In the genomic region with DNA sequence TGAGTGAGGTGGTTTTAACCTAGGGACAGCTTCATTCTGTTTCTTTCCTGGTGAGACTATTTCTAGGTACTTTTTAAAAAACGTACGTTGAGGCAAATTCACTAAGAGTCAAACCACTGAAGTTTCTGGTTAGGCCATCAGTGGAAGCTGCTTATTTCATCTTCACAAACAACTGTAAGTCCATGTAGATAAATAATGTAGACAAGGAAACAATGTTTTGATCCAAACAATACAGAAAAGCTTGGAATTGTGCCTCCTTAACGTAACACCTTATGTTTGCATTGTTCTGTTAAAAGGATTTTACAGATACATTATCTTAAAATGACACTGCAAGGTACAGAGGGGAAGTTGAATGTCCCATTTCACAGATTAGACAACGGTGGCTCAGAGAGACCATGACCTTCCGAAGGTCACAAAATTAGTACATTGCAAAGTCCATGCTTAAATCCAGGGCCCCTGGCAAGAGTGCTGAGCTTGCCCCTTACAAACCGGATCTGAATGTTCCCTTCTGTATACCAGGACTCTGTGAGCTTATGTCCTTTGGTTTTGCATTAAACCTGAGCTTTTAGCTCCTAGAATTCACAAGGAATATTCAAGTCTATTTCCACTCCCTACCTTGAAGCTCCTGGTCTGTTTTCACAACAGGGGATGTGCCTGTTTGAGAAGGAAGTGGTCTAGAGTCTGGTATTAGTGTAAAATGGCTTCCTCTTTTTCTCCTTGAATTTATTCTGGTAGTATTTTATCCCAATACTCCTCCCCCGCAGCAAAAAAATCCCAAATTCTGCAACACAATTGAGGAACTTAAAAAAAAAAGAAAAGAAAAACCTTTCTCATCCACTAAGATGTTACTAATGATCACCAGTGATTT, we compare ENCODE assay signal across 8 cellular contexts. TPM values are rescaled to one million over a fixed set of nuclear protein-coding genes. Genes with fewer than 3 reads are reported as not detected.
DNase-seq lines count a peak whose midpoint lies in the region; ATAC-seq and TF ChIP-seq lines count a peak whose summit lies in the region.

No MANE protein-coding gene starts in this region.

- ATAC-seq in HG03378 (IDR thresholded peaks at IDR 0.05; ENCODE audit: unreplicated experiment) (no peak), GM19035 (IDR thresholded peaks at IDR 0.05; ENCODE audit: unreplicated experiment) (no peak)

- H3K27ac ChIP-seq in 22Rv1 (peak overlapping the region; percentile 94), HEK293 (ENCODE audit: extremely low read depth, low read depth, low read length) (peak overlapping the region; percentile 80), WERI-Rb-1 (peak overlapping the region; percentile 89; the same call in 1 of the 2 replicates), right atrium auricular region (peak overlapping the region; percentile 83 to 85), spleen (peak overlapping the region; percentile 84 to 91 (median 90))

- CTCF ChIA-PET in HEK293 (lab: Yijun Ruan, JAX): interaction anchor here (1.6 kb wide), 1 partner anchor 43 kb away, joined by 5 read pairs; no protein-coding TSS in a partner anchor

- DNase-seq in WERI-Rb-1 (no peak), right atrium auricular region (ENCODE audit: low spot score) (no peak), spleen (no peak)
- no peak for DNase-seq in stimulated activated CD4-positive, alpha-beta T cell treated with anti-CD3 and anti-CD28 coated beads, Interleukin-2, amount 100 ng/mL, for 24 hours

- intact Hi-C loops in spleen (cut with DNase I; ENCODE audit: low total_unique reads): no loop called here

- H3K9me3 ChIP-seq in HEK293 (ENCODE audit: control insufficient read depth, insufficient read depth, low read depth, low read length) (no peaks in the 10 kb centered on the region), WERI-Rb-1 (ENCODE audit: severe bottlenecking) (no peaks in the 10 kb centered on the region), right atrium auricular region (no peaks in the 10 kb centered on the region), spleen (no peaks in the 10 kb centered on the region)

- no peak overlapping the region for H3K4me3 ChIP-seq in HEK293 (ENCODE audit: low read depth, low read length)
- H3K4me3 ChIP-seq in WERI-Rb-1 (ENCODE audit: low read depth, low read length): no peak overlapping the region; the same call in 1 of the 2 replicates
- H3K4me3 ChIP-seq in right atrium auricular region: no peak overlapping the region
- peak overlapping the region in 3 of 8 donors; percentile 10 to 59 (median 15) for H3K4me3 ChIP-seq in spleen

- 31 to 37% (median 33%) methylated on average over 7 of the region's 7 CpGs for WGBS in spleen, 5 donors

- POLR2A ChIA-PET in HEK293 (lab: Yijun Ruan, JAX): interaction anchor here (1.7 to 2.8 kb wide), 3 partner anchors 11 to 116 kb away, joined by 7 to 10 read pairs (median 9); partner anchors contain the start of gene ZNF217

- H3K27me3 ChIP-seq in WERI-Rb-1 (ENCODE audit: insufficient read depth, low read depth, severe bottlenecking) (no peaks in the 10 kb centered on the region), right atrium auricular region (no peaks in the 10 kb centered on the region), spleen (replicated peaks in 1 of 7) (no peaks in the 10 kb centered on the region)

- TF ChIP-seq POLR2A in spleen (IDR thresholded peaks at IDR 0.05): no peak

- H3K4me1 ChIP-seq in HEK293 (ENCODE audit: control insufficient read depth, insufficient read depth, low read length): peaks cover 20% of the 10 kb centered on the region
- H3K4me1 ChIP-seq in right atrium auricular region: peaks cover 0 to 33% of the 10 kb centered on the region in 2 donors
- H3K4me1 ChIP-seq in spleen: peaks cover 40 to 76% (median 57%) of the 10 kb centered on the region in 6 donors

- TF ChIP-seq CTCF in 22Rv1 (IDR thresholded peaks at IDR 0.05) (no peak), HEK293 (tag by site-specific recombination; IDR thresholded peaks at IDR 0.05) (no peak), WERI-Rb-1 (IDR thresholded peaks at IDR 0.05; ENCODE audit: low read depth, low read length) (no peak), right atrium auricular region (IDR thresholded peaks at IDR 0.05) (no peak), spleen (IDR thresholded peaks at IDR 0.05 in 8 of 11, conservative IDR thresholded peaks at IDR 0.05 in 3 of 11) (no peak)

- H3K36me3 ChIP-seq in HEK293 (ENCODE audit: control insufficient read depth in 2 of 2, insufficient read depth in 1 of 2, low read length in 2 of 2) (no peaks in the 10 kb centered on the region), WERI-Rb-1 (no peaks in the 10 kb centered on the region), right atrium auricular region (no peaks in the 10 kb centered on the region), spleen (no peaks in the 10 kb centered on the region)

TF ChIP-seq in HEK293, 187 proteins besides CTCF, POLR2A, EP300 and RAD21:
- TF ChIP-seq GLI4 (tag by site-specific recombination; IDR thresholded peaks at IDR 0.05) (no peak), ZBTB26 (tag by site-specific recombination; optimal IDR thresholded peaks at IDR 0.05) (no peak), OVOL3 (tag by site-specific recombination; IDR thresholded peaks at IDR 0.05) (no peak), ZNF155 (tag by site-specific recombination; IDR thresholded peaks at IDR 0.05) (no peak), ZNF426 (tag by site-specific recombination; IDR thresholded peaks at IDR 0.05) (peak; percentile 9; the same call in 1 of the 2 replicates)
- TF ChIP-seq, protein P1, sequence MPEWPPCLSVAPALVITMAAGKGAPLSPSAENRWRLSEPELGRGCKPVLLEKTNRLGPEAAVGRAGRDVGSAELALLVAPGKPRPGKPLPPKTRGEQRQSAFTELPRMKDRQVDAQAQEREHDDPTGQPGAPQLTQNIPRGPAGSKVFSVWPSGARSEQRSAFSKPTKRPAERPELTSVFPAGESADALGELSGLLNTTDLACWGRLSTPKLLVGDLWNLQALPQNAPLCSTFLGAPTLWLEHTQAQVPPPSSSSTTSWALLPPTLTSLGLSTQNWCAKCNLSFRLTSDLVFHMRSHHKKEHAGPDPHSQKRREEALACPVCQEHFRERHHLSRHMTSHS (tag by site-specific recombination; IDR thresholded peaks at IDR 0.05): no peak
TF ChIP-seq in HEK293: peak in this region for 1.

RNA-seq across cellular contexts. Expression of gene ZNF217, which starts 28.8 kb away (rescaled TPM):
- total RNA-seq in right atrium auricular region (10 to 100 TPM in 1 of 2 donors, 1 to 10 TPM in 1; 7.6 to 13.8 TPM), spleen (10 to 100 TPM; 58.7 to 90.1 (median 87.5) TPM)
- polyA plus RNA-seq in spleen: 10 to 100 TPM; 15.1 to 20.4 (median 15.3) TPM

Comparison
In these comparisons a context has a peak if more than half of its experiments do, and no peak if none do; other contexts are left out.
1. RNA of gene ZNF217, which starts 28.8 kb away (total RNA-seq): 58.7 to 90.1 TPM in spleen; 7.6 to 13.8 TPM in right atrium auricular region; every median in the first group is over 4 times any median in the second.
2. Peak in every context shown above with its lines, with median percentiles within 50 percentile points of each other: H3K27ac ChIP-seq.